ENCODE assay signal across 15 cellular contexts in genomic region chr11:134176284-134176683, GRCh38. TPM values are rescaled to one million over a fixed set of nuclear protein-coding genes. Genes with fewer than 3 reads are reported as not detected.
DNase-seq lines count a peak whose midpoint lies in the region; ATAC-seq and TF ChIP-seq lines count a peak whose summit lies in the region.
"Had no signal": no experiment of that assay in that cellular context is flagged by ENCODE, and none has a peak within 500 bp of the region (broad histone marks: within the 10 kb centered on the region; RNA-seq: fewer than 3 reads in every experiment).

No MANE protein-coding gene starts in this region.

- no peaks in the 10 kb centered on the region for H3K9me3 Mint-ChIP-seq in Caco-2 (ENCODE audit: unreplicated experiment)
- H3K9me3 Mint-ChIP-seq in endothelial cell (ENCODE audit: unreplicated experiment) = no peaks in the 10 kb centered on the region
- no peaks in the 10 kb centered on the region for H3K9me3 Mint-ChIP-seq in progenitor cell of endocrine pancreas (ENCODE audit: low read depth)
- H3K9me3 Mint-ChIP-seq: CD4-positive, alpha-beta T cell had no signal

- no peak for TF ChIP-seq CTCF in heart left ventricle (IDR thresholded peaks at IDR 0.05)
- no peak for TF ChIP-seq CTCF in Caco-2 (IDR thresholded peaks at IDR 0.05; ENCODE audit: insufficient read depth in 1 of 2, low read depth in 1 of 2, low read length in 1 of 2, severe bottlenecking in 1 of 2, unreplicated experiment in 1 of 2)
- TF ChIP-seq CTCF in endothelial cell (IDR thresholded peaks at IDR 0.05; ENCODE audit: unreplicated experiment) = no peak
- no peak for TF ChIP-seq CTCF in progenitor cell of endocrine pancreas (IDR thresholded peaks at IDR 0.05; ENCODE audit: unreplicated experiment)

- H3K9me3 ChIP-seq in heart left ventricle = no peaks in the 10 kb centered on the region
- H3K9me3 ChIP-seq in Caco-2 = no peaks in the 10 kb centered on the region
- H3K9me3 ChIP-seq: HAP-1 had no signal

- DNase-seq in heart left ventricle (peak in 1 of 5 donors; percentile 30), left cardiac atrium (no peak), Caco-2 (no peak), endothelial cell (ENCODE audit: low spot score) (no peak), posterior cingulate gyrus (peak in 7 of 10 donors; percentile 22 to 93 (median 61)), NCI-H1092 treated with DMSO at 0.1 percent for 48 hours (lab: John Stamatoyannopoulos, UW) (no peak), progenitor cell of endocrine pancreas (ENCODE audit: low spot score, unreplicated experiment) (no peak)
- no peak for DNase-seq in stimulated activated naive CD4-positive, alpha-beta T cell (lab: John Stamatoyannopoulos, UW)
- DNase-seq: CD4-positive, alpha-beta T cell; DMS153; DMS79; GDM1; GM23248 had no signal

- BruUV-seq in Caco-2 (replicated peaks; lab: Mats Ljungman, UMichigan) = no TSS peak

- H3K36me3 Mint-ChIP-seq in Caco-2 (ENCODE audit: insufficient read depth, unreplicated experiment) (peaks cover 78% of the 10 kb centered on the region), endothelial cell (ENCODE audit: low read depth, unreplicated experiment) (peaks cover 65% of the 10 kb centered on the region), progenitor cell of endocrine pancreas (ENCODE audit: insufficient read depth) (peaks cover 26% of the 10 kb centered on the region)

- H3K4me1 ChIP-seq in heart left ventricle (no peaks in the 10 kb centered on the region), Caco-2 (no peaks in the 10 kb centered on the region)
- H3K4me1 ChIP-seq: HAP-1 had no signal

- CTCF ChIA-PET in Caco-2 (lab: Charles Lee) = no interaction called here

- H3K27ac Mint-ChIP-seq in Caco-2 (ENCODE audit: unreplicated experiment) (peak overlapping the region; percentile 60), endothelial cell (ENCODE audit: unreplicated experiment) (no peak overlapping the region), progenitor cell of endocrine pancreas (no peak overlapping the region)
- H3K27ac Mint-ChIP-seq: CD4-positive, alpha-beta T cell had no signal

- no peaks in the 10 kb centered on the region for H3K4me1 Mint-ChIP-seq in Caco-2 (ENCODE audit: low read depth, unreplicated experiment)
- no peaks in the 10 kb centered on the region for H3K4me1 Mint-ChIP-seq in endothelial cell (ENCODE audit: unreplicated experiment)
- H3K4me1 Mint-ChIP-seq in progenitor cell of endocrine pancreas (ENCODE audit: low read depth) = no peaks in the 10 kb centered on the region

- intact Hi-C loops in heart left ventricle (cut with DNase I) = no loop called here
- intact Hi-C loops in left cardiac atrium (cut with DNase I) = no loop called here
- intact Hi-C loops in Caco-2 (cut with micrococcal nuclease; ENCODE audit: unreplicated experiment) = no loop called here
- intact Hi-C loops in posterior cingulate gyrus (cut with DNase I) = no loop called here

- ATAC-seq in heart left ventricle (peak; percentile 20 to 83 (median 72)), left cardiac atrium (no peak)

- peak overlapping the region in 1 of 12 donors; percentile 46 for H3K27ac ChIP-seq in heart left ventricle
- H3K27ac ChIP-seq: C4-2B, GM23248 had no signal

- no peak overlapping the region for H3K4me3 Mint-ChIP-seq in Caco-2 (ENCODE audit: unreplicated experiment)
- peak overlapping the region; percentile 16 for H3K4me3 Mint-ChIP-seq in endothelial cell (ENCODE audit: unreplicated experiment)
- no peak overlapping the region for H3K4me3 Mint-ChIP-seq in progenitor cell of endocrine pancreas (ENCODE audit: low read depth)
- H3K4me3 Mint-ChIP-seq: CD4-positive, alpha-beta T cell had no signal

- WGBS in heart left ventricle, 4 donors = 68 to 85% (median 84%) methylated on average over 13 of the region's 13 CpGs

- TF ChIP-seq POLR2A in heart left ventricle (IDR thresholded peaks at IDR 0.05) = no peak

- peaks cover 0 to 91% (median 64%) of the 10 kb centered on the region in 9 donors for H3K36me3 ChIP-seq in heart left ventricle
- H3K36me3 ChIP-seq in Caco-2 (ENCODE audit: control insufficient read depth, insufficient read depth, low read length) = peaks cover 13% of the 10 kb centered on the region

- H3K4me3 ChIP-seq in heart left ventricle (peak overlapping the region in 1 of 12 donors; percentile 18), Caco-2 (ENCODE audit: low read depth, low read length) (no peak overlapping the region)
- H3K4me3 ChIP-seq: GM23248, HAP-1 had no signal

- H3K27me3 Mint-ChIP-seq in Caco-2 (ENCODE audit: insufficient read depth, unreplicated experiment) (no peaks in the 10 kb centered on the region), endothelial cell (ENCODE audit: unreplicated experiment) (no peaks in the 10 kb centered on the region), progenitor cell of endocrine pancreas (no peaks in the 10 kb centered on the region)
- H3K27me3 Mint-ChIP-seq: CD4-positive, alpha-beta T cell had no signal

- H3K27me3 ChIP-seq in heart left ventricle = no peaks in the 10 kb centered on the region
- H3K27me3 ChIP-seq in Caco-2 (replicated peaks; ENCODE audit: control insufficient read depth, insufficient read depth, low read length) = no peaks in the 10 kb centered on the region

- POLR2A ChIA-PET in Caco-2 (lab: Charles Lee) = interaction anchor here (0.6 kb wide), 1 partner anchor 806 kb away, joined by 3 read pairs; no protein-coding TSS in a partner anchor

RNA-seq across cellular contexts. Expression of gene NCAPD3, which starts 47.5 kb away (rescaled TPM):
- total RNA-seq in heart left ventricle (10 to 100 TPM in 6 of 9 donors, 1 to 10 TPM in 3; 9.4 to 18.8 (median 11.0) TPM), left cardiac atrium (10 to 100 TPM in 1 of 2 donors, 1 to 10 TPM in 1; 9.4 to 11.5 TPM), Caco-2 (2022) (97.8 and 108 TPM in 2 replicates), endothelial cell (ENCODE audit: unreplicated experiment) (25.4 TPM), progenitor cell of endocrine pancreas (30.0 and 30.9 TPM in 2 replicates)
- 1 to 10 TPM; 4.7 to 9.8 TPM for polyA plus RNA-seq in heart left ventricle

RNA-seq across cellular contexts. Expression of gene VPS26B, which starts 48.2 kb away (rescaled TPM):
- total RNA-seq in heart left ventricle (10 to 100 TPM; 35.0 to 49.6 (median 37.8) TPM), left cardiac atrium (10 to 100 TPM; 25.7 to 29.4 TPM), Caco-2 (2022) (71.4 and 78.1 TPM in 2 replicates), endothelial cell (ENCODE audit: unreplicated experiment) (132 TPM), progenitor cell of endocrine pancreas (39.5 and 39.6 TPM in 2 replicates)
- polyA plus RNA-seq in heart left ventricle = 10 to 100 TPM; 19.6 to 36.8 TPM

Comparison
In these comparisons a context has a peak if more than half of its experiments do, and no peak if none do; other contexts are left out.
1. ATAC-seq: peak in heart left ventricle (4 of 4); none in left cardiac atrium (0 of 2).
2. DNase-seq: peak in posterior cingulate gyrus (7 of 10); none in left cardiac atrium (single experiment), Caco-2 (0 of 2), endothelial cell (single experiment), stimulated activated naive CD4-positive, alpha-beta T cell (0 of 6), NCI-H1092 treated with DMSO at 0.1 percent for 48 hours (single experiment) and progenitor cell of endocrine pancreas (single experiment).